8 cellular contexts compared by ENCODE assay signal in the genomic region with DNA sequence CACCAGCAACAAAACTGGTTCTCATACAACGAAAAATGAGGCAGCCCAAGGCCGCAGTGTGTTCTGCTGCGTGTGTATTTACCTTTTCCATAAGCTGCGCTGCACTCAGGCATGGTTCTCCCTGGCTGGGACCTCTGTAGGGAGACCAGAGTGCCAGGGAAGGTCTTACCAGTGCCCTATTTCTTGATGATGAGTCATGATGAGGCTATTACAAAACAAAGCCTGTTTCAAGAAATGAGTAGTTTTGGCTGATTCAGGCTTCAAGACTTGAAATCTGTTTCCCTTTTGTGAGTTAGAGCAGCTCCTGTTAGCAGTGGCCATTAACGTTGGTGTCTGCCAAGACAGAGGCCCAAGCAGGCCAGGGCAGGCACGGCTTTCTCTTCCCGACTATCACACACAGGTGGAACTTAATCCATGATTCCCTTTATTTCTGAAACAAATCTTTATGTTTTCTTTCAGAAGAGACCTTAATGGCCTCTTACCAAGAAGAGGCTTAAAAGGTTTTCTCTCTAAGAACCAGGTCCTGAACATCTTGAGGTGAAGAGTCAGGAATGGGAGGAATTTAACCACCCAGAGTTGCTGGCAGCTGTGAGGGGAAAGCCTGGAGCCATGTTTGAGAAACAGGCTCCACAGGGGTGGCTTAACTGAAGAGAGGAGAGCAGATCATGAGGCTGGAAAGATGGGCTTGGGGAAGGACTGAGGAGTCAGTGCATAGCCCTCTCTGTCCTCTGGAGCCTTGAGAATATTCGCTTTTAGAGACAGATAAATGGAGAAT.
DNase-seq lines count a peak whose midpoint lies in the region; ATAC-seq lines count a peak whose summit lies in the region.

No MANE protein-coding gene starts in this region.

- ATAC-seq in GM21717 (IDR thresholded peaks at IDR 0.05; ENCODE audit: unreplicated experiment), result peak; percentile 50

- peak; percentile 13 for DNase-seq in OCI-M1 (lab: John Stamatoyannopoulos, UW)
- DNase-seq in epidermal melanocyte (ENCODE audit: insufficient read length, low spot score), result peak; percentile 69
- DNase-seq in skeletal muscle cell (ENCODE audit: low read depth), result peak; percentile 77
- DNase-seq in NCI-H748 treated with DMSO at 0.1 percent for 48 hours (lab: John Stamatoyannopoulos, UW), result no peak
- DNase-seq in GM19238 (ENCODE audit: insufficient read length, low spot score), result no peak
- DNase-seq in cortex of kidney (lab: John Stamatoyannopoulos, UW), result no peak
- DNase-seq in NCI-H1694 treated with DMSO at 0.1 percent for 48 hours (lab: John Stamatoyannopoulos, UW), result no peak

- no peak overlapping the region for H3K4me3 ChIP-seq in skeletal muscle cell (ENCODE audit: low read depth, low read length)

Comparison
In these comparisons a context has a peak if more than half of its experiments do, and no peak if none do; other contexts are left out.
1. DNase-seq: peak in OCI-M1 (single experiment), epidermal melanocyte (single experiment) and skeletal muscle cell (single experiment); none in NCI-H748 treated with DMSO at 0.1 percent for 48 hours (single experiment), GM19238 (single experiment), cortex of kidney (single experiment) and NCI-H1694 treated with DMSO at 0.1 percent for 48 hours (single experiment).